6 cellular contexts compared by ENCODE assay signal in the genomic region with DNA sequence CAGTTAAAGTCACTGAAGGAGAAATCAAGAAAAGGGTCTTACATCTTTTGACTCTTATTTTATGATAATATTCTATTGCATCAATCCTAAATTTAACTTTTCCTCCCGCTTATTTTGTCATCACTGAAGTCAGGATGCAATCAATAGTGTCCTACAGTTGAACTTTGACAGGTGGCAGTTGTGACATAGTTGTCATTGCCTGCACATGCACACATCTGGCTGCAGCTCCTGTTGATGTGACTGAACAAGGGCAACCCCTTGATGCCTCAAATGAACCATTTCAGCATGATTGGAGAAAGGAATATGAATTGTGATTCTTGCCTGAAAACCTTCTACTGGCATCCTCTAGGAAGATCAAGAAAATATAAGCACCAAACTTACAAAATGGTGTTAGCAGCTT.
"Had no signal": no experiment of that assay in that cellular context is flagged by ENCODE, and none has a peak within 500 bp of the region (broad histone marks: within the 10 kb centered on the region; RNA-seq: fewer than 3 reads in every experiment).

No MANE protein-coding gene starts in this region.

- H3K36me3 Mint-ChIP-seq: IgD-negative memory B cell had no signal

- ATAC-seq: HepG2, K562 had no signal

- H3K27me3 Mint-ChIP-seq: IgD-negative memory B cell had no signal

- H3K9me3 Mint-ChIP-seq: IgD-negative memory B cell had no signal

- H3K4me3 ChIP-seq: K562 had no signal

- H3K4me1 Mint-ChIP-seq: IgD-negative memory B cell had no signal

- H3K4me3 Mint-ChIP-seq: IgD-negative memory B cell had no signal

- H3K27ac Mint-ChIP-seq: IgD-negative memory B cell had no signal

- DNase-seq: IMR-90, KBM-7, KG1 had no signal
